ENCODE assay signal across 6 cellular contexts in the genomic region with DNA sequence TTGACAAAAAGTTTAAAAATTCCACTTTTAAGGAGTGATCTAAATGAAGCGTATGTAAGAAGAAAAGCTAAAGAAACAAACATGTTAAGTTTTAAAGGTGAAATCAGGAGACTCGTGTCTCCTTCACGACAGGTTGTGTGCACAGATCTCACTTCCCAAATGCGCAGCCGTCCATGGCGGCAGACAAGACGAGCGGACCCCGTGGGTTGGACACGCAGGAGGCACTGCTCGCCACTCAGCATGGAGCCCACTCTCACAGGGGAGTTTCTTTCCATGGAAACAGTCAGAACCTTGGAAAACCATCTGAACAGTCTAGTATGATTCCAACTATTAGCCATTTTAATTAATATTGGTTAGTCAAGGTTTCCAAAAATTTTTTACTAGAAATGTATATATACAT.
"Had no signal": no experiment of that assay in that cellular context is flagged by ENCODE, and none has a peak within 500 bp of the region (broad histone marks: within the 10 kb centered on the region; RNA-seq: fewer than 3 reads in every experiment).

No MANE protein-coding gene starts in this region.

- H3K27me3 Mint-ChIP-seq: IgD-negative memory B cell had no signal

- DNase-seq: IMR-90, KBM-7 had no signal

- ATAC-seq: HepG2, K562 had no signal

- H3K27ac ChIP-seq: HL-60 had no signal

- H3K9me3 Mint-ChIP-seq: IgD-negative memory B cell had no signal

- H3K36me3 Mint-ChIP-seq: IgD-negative memory B cell had no signal

- H3K4me3 ChIP-seq: K562 had no signal
